ENCODE assay signal across 1 cellular context in genomic region chr7:74083117-74083876, GRCh38.
A peak's percentile ranks its signal among the peaks of the same experiment; 100 is the strongest.
TF ChIP-seq lines count a peak whose summit lies in the region.

Gene LIMK1 (plus strand): TSS chr7:74083804. CDS start chr7:74083991, 187 bp downstream.

TF ChIP-seq in HepG2, 621 proteins besides CTCF, POLR2A, EP300 and RAD21 (continued from another document and continues in another):
- TF ChIP-seq PHF8 (CRISPR knock-in tag; IDR thresholded peaks at IDR 0.05): peak; percentile 68
- no peak for TF ChIP-seq ZNF574 (CRISPR knock-in tag; IDR thresholded peaks at IDR 0.05)
- TF ChIP-seq ZNF83 (CRISPR knock-in tag; IDR thresholded peaks at IDR 0.05; ENCODE audit: borderline replicate concordance): no peak
- no peak for TF ChIP-seq ZBTB33 (CRISPR knock-in tag; IDR thresholded peaks at IDR 0.05)
- peak; percentile 40; the same call in 1 of the 2 replicates for TF ChIP-seq TAF1 (CRISPR knock-in tag; IDR thresholded peaks at IDR 0.05)
- TF ChIP-seq PHF5A (CRISPR knock-in tag; IDR thresholded peaks at IDR 0.05; ENCODE audit: low read depth, unreplicated experiment): no peak
- no peak for TF ChIP-seq ZNF362 (CRISPR knock-in tag; IDR thresholded peaks at IDR 0.05; ENCODE audit: borderline replicate concordance)
- TF ChIP-seq ZC3H13 (CRISPR knock-in tag; IDR thresholded peaks at IDR 0.05): no peak
- no peak for TF ChIP-seq SMC3 (IDR thresholded peaks at IDR 0.05; ENCODE audit: low read length)
- peak; percentile 26 for TF ChIP-seq YY1 (IDR thresholded peaks at IDR 0.05; ENCODE audit: insufficient read depth, insufficient replicate concordance, low read depth, low read length)
- TF ChIP-seq ZBTB7B (CRISPR knock-in tag; IDR thresholded peaks at IDR 0.05): 0 out of 2 replicates have a peak, but pooled peaks have one; percentile 21
- TF ChIP-seq ZNF451 (CRISPR knock-in tag; IDR thresholded peaks at IDR 0.05): no peak
- TF ChIP-seq MLLT10 (CRISPR knock-in tag; IDR thresholded peaks at IDR 0.05): no peak
- TF ChIP-seq AHDC1 (CRISPR knock-in tag; IDR thresholded peaks at IDR 0.05; ENCODE audit: borderline replicate concordance): no peak
- TF ChIP-seq TBP (CRISPR knock-in tag; IDR thresholded peaks at IDR 0.05): no peak
- peak; percentile 35; the same call in 1 of the 2 replicates for TF ChIP-seq POLR2AphosphoS5 (IDR thresholded peaks at IDR 0.05; ENCODE audit: low read depth, low read length)
- 0 out of 2 replicates have a peak, but pooled peaks have one; percentile 55 for TF ChIP-seq ZNF619 (CRISPR knock-in tag; IDR thresholded peaks at IDR 0.05)
- TF ChIP-seq FUBP1 (CRISPR knock-in tag; IDR thresholded peaks at IDR 0.05; ENCODE audit: borderline replicate concordance): no peak
- TF ChIP-seq ZNF792 (CRISPR knock-in tag; IDR thresholded peaks at IDR 0.05): no peak
- TF ChIP-seq PRDM4 (CRISPR knock-in tag; IDR thresholded peaks at IDR 0.05; ENCODE audit: borderline replicate concordance): no peak
- TF ChIP-seq HOXA3 (CRISPR knock-in tag; IDR thresholded peaks at IDR 0.05): no peak
- TF ChIP-seq ZSCAN9 (CRISPR knock-in tag; IDR thresholded peaks at IDR 0.05; ENCODE audit: borderline replicate concordance): no peak
- 0 out of 2 replicates have a peak, but pooled peaks have one; percentile 43 for TF ChIP-seq RXRA (CRISPR knock-in tag; IDR thresholded peaks at IDR 0.05)
- TF ChIP-seq ZNF274 (CRISPR knock-in tag; IDR thresholded peaks at IDR 0.05): no peak; the same call in 1 of the 2 replicates
- TF ChIP-seq TFDP1 (CRISPR knock-in tag; IDR thresholded peaks at IDR 0.05; ENCODE audit: borderline replicate concordance): no peak; the same call in 1 of the 2 replicates
- no peak for TF ChIP-seq THYN1 (CRISPR knock-in tag; IDR thresholded peaks at IDR 0.05; ENCODE audit: borderline replicate concordance, low read depth)
- TF ChIP-seq GABPA (IDR thresholded peaks at IDR 0.05; ENCODE audit: low read depth, low read length): peak; percentile 16; the same call in 1 of the 2 replicates
- peak; percentile 47; the same call in 1 of the 2 replicates for TF ChIP-seq GABPA (CRISPR knock-in tag; IDR thresholded peaks at IDR 0.05; ENCODE audit: low read depth)
- 0 out of 2 replicates have a peak, but pooled peaks have one; percentile 58 for TF ChIP-seq ZNF772 (CRISPR knock-in tag; IDR thresholded peaks at IDR 0.05)
- TF ChIP-seq HNRNPK (IDR thresholded peaks at IDR 0.05; ENCODE audit: low read depth, low read length, poor library complexity, severe bottlenecking): no peak
- TF ChIP-seq ZBTB38 (CRISPR knock-in tag; IDR thresholded peaks at IDR 0.05): peak; percentile 29; the same call in 1 of the 2 replicates
- no peak for TF ChIP-seq ZBED4 (CRISPR knock-in tag; IDR thresholded peaks at IDR 0.05; ENCODE audit: borderline replicate concordance)
- no peak for TF ChIP-seq ZNF264 (CRISPR knock-in tag; IDR thresholded peaks at IDR 0.05)
- TF ChIP-seq KAT2B (IDR thresholded peaks at IDR 0.05; ENCODE audit: borderline replicate concordance, low read depth, low read length): no peak
- no peak for TF ChIP-seq BRF2 (CRISPR knock-in tag; IDR thresholded peaks at IDR 0.05)
